7 cellular contexts compared by ENCODE assay signal in genomic region chr4:80184791-80185756, GRCh38. TPM values are rescaled to one million over a fixed set of nuclear protein-coding genes. Genes with fewer than 3 reads are reported as not detected.
DNase-seq lines count a peak whose midpoint lies in the region; ATAC-seq and TF ChIP-seq lines count a peak whose summit lies in the region.

No MANE protein-coding gene starts in this region.

- ATAC-seq in GM18511 (IDR thresholded peaks at IDR 0.05; ENCODE audit: unreplicated experiment) (peak; percentile 2), HG03571 (IDR thresholded peaks at IDR 0.05; ENCODE audit: unreplicated experiment) (no peak), body of pancreas (no peak)
- no peak for ATAC-seq in natural killer cell treated with Interleukin-12 subunit alpha and Interleukin-12 subunit beta and Interleukin-15 and Interleukin-18, amount 100 ng/mL, for 72 hours

- H3K9ac ChIP-seq in NT2/D1 (ENCODE audit: insufficient read length, low read depth) = no peak overlapping the region

- H3K4me3 Mint-ChIP-seq in natural killer cell treated with Interleukin-12 subunit alpha and Interleukin-12 subunit beta and Interleukin-15 and Interleukin-18, amount 100 ng/mL, for 72 hours = peak overlapping the region; percentile 95

- DNase-seq in NT2/D1 (ENCODE audit: low read depth, low spot score) = no peak
- no peak for DNase-seq in effector memory CD4-positive, alpha-beta T cell
- peak; percentile 67 for DNase-seq in natural killer cell treated with Interleukin-12 subunit alpha and Interleukin-12 subunit beta and Interleukin-15 and Interleukin-18, amount 100 ng/mL, for 72 hours (ENCODE audit: low spot score)
- DNase-seq in stimulated activated CD4-positive, alpha-beta T cell treated with anti-CD3 and anti-CD28 coated beads, Interleukin-4, amount 100 ng/mL, for 1 hour = no peak
- DNase-seq in body of pancreas = no peak

- peaks cover 7% of the 10 kb centered on the region; the same call in 1 of the 2 replicates for H3K9me3 ChIP-seq in NT2/D1 (ENCODE audit: insufficient read depth, low read length)
- H3K9me3 ChIP-seq in effector memory CD4-positive, alpha-beta T cell (ENCODE audit: control insufficient read depth, low read length) = no peaks in the 10 kb centered on the region
- H3K9me3 ChIP-seq in body of pancreas = no peaks in the 10 kb centered on the region

- TF ChIP-seq POLR2A in body of pancreas (IDR thresholded peaks at IDR 0.05) = no peak

- peak overlapping the region; percentile 96 for H3K27ac ChIP-seq in effector memory CD4-positive, alpha-beta T cell (ENCODE audit: insufficient read depth, low read length, poor library complexity, severe bottlenecking)
- H3K27ac ChIP-seq in body of pancreas = no peak overlapping the region

- H3K4me3 ChIP-seq in NT2/D1 (ENCODE audit: insufficient read length, low read depth) = peak overlapping the region; percentile 45
- H3K4me3 ChIP-seq in effector memory CD4-positive, alpha-beta T cell (ENCODE audit: insufficient read depth, low read depth, low read length, poor library complexity, severe bottlenecking) = peak overlapping the region; percentile 100
- no peak overlapping the region for H3K4me3 ChIP-seq in body of pancreas

- peaks cover 4% of the 10 kb centered on the region for H3K9me3 Mint-ChIP-seq in natural killer cell treated with Interleukin-12 subunit alpha and Interleukin-12 subunit beta and Interleukin-15 and Interleukin-18, amount 100 ng/mL, for 72 hours

- no peaks in the 10 kb centered on the region for H3K36me3 ChIP-seq in NT2/D1 (ENCODE audit: insufficient read depth, insufficient read length, low read length)
- no peaks in the 10 kb centered on the region for H3K36me3 ChIP-seq in effector memory CD4-positive, alpha-beta T cell (ENCODE audit: control insufficient read depth, insufficient read depth, low read length)
- H3K36me3 ChIP-seq in body of pancreas (replicated peaks in 1 of 2; ENCODE audit: insufficient read depth in 1 of 2, low read depth in 2 of 2) = no peaks in the 10 kb centered on the region

- H3K27ac Mint-ChIP-seq in natural killer cell treated with Interleukin-12 subunit alpha and Interleukin-12 subunit beta and Interleukin-15 and Interleukin-18, amount 100 ng/mL, for 72 hours = peak overlapping the region; percentile 82 to 95

- peaks cover 6 to 25% of the 10 kb centered on the region in 2 donors for H3K27me3 Mint-ChIP-seq in natural killer cell treated with Interleukin-12 subunit alpha and Interleukin-12 subunit beta and Interleukin-15 and Interleukin-18, amount 100 ng/mL, for 72 hours

- peaks cover 23% of the 10 kb centered on the region for H3K36me3 Mint-ChIP-seq in natural killer cell treated with Interleukin-12 subunit alpha and Interleukin-12 subunit beta and Interleukin-15 and Interleukin-18, amount 100 ng/mL, for 72 hours

- 4 to 8% methylated on average over 43 of the region's 43 CpGs for WGBS in body of pancreas, 2 donors

- H3K27me3 ChIP-seq in NT2/D1 (ENCODE audit: insufficient read depth, insufficient read length) (peaks cover 82% of the 10 kb centered on the region), body of pancreas (peaks cover 0 to 36% of the 10 kb centered on the region in 2 donors)
- H3K27me3 ChIP-seq in effector memory CD4-positive, alpha-beta T cell (replicated peaks; ENCODE audit: control insufficient read depth, insufficient read depth, low read length, poor library complexity, severe bottlenecking) = no peaks in the 10 kb centered on the region

- intact Hi-C loops in body of pancreas (cut with DNase I) = no loop called here

- no peak for TF ChIP-seq CTCF in body of pancreas (IDR thresholded peaks at IDR 0.05)

- no peaks in the 10 kb centered on the region for H3K4me1 ChIP-seq in NT2/D1 (ENCODE audit: insufficient read depth, insufficient read length)
- peaks cover 23% of the 10 kb centered on the region for H3K4me1 ChIP-seq in effector memory CD4-positive, alpha-beta T cell (ENCODE audit: control insufficient read depth, insufficient read depth, low read length, poor library complexity, severe bottlenecking)
- peaks cover 32% of the 10 kb centered on the region for H3K4me1 ChIP-seq in body of pancreas

- H3K4me1 Mint-ChIP-seq in natural killer cell treated with Interleukin-12 subunit alpha and Interleukin-12 subunit beta and Interleukin-15 and Interleukin-18, amount 100 ng/mL, for 72 hours (ENCODE audit: low read depth in 2 of 2) = peaks cover 45 to 63% of the 10 kb centered on the region in 2 donors

RNA-seq across cellular contexts. Expression of gene PRDM8, which starts 12.2 kb away (rescaled TPM):
- 10 to 100 TPM; 12.3 to 15.5 TPM for total RNA-seq in natural killer cell treated with Interleukin-12 subunit alpha and Interleukin-12 subunit beta and Interleukin-15 and Interleukin-18, amount 100 ng/mL, for 72 hours
- 1 to 10 TPM; 2.6 to 5.9 TPM for total RNA-seq in body of pancreas

Comparison
In these comparisons a context has a peak if more than half of its experiments do, and no peak if none do; other contexts are left out.
1. H3K4me3 ChIP-seq: peak in NT2/D1 (single experiment) and effector memory CD4-positive, alpha-beta T cell (single experiment); none in body of pancreas (0 of 2).